Comparison of ENCODE assay signal across 2 cellular contexts in genomic region chr10:20166291-20166690, GRCh38.
TF ChIP-seq lines count a peak whose summit lies in the region.

No MANE protein-coding gene starts in this region.

TF ChIP-seq in GM23338, 12 proteins besides CTCF, POLR2A, EP300 and RAD21 (continued from another document):
- TF ChIP-seq ZNF462 (CRISPR knock-in tag; IDR thresholded peaks at IDR 0.05) (no peak), ZNF331 (CRISPR knock-in tag; IDR thresholded peaks at IDR 0.05; ENCODE audit: low read depth) (no peak), ETS1 (IDR thresholded peaks at IDR 0.05) (no peak), EZH2phosphoT487 (IDR thresholded peaks at IDR 0.05; ENCODE audit: unreplicated experiment) (no peak), EZH2 (IDR thresholded peaks at IDR 0.05; ENCODE audit: low read depth, unreplicated experiment) (no peak), CREB1 (CRISPR knock-in tag; IDR thresholded peaks at IDR 0.05; ENCODE audit: low read depth) (no peak), NANOG (IDR thresholded peaks at IDR 0.05; ENCODE audit: borderline replicate concordance) (no peak), POLR2AphosphoS5 (IDR thresholded peaks at IDR 0.05; ENCODE audit: low read depth) (no peak), ZNF114 (CRISPR knock-in tag; IDR thresholded peaks at IDR 0.05) (no peak), JUNB (IDR thresholded peaks at IDR 0.05; ENCODE audit: unreplicated experiment) (no peak)

TF ChIP-seq in WTC11, 78 proteins besides CTCF, POLR2A, EP300 and RAD21 (continued from another document):
- TF ChIP-seq PRDM15 (CRISPR knock-in tag; IDR thresholded peaks at IDR 0.05), result no peak
